In genomic region chr1:94428441-94428840, GRCh38 we compare ENCODE assay signal across 20 cellular contexts.
"Had no signal": no experiment of that assay in that cellular context is flagged by ENCODE, and none has a peak within 500 bp of the region (broad histone marks: within the 10 kb centered on the region; RNA-seq: fewer than 3 reads in every experiment).

No MANE protein-coding gene starts in this region.

- FAIRE-seq: endometrium, frontal cortex, keratinocyte had no signal

- H3K36me3 ChIP-seq: heart right ventricle, left ventricle myocardium inferior, sigmoid colon, upper lobe of left lung, uterus had no signal

- ATAC-seq: esophagus mucosa, heart right ventricle, psoas muscle had no signal

- H3K27ac Mint-ChIP-seq: nephron progenitor cell had no signal

- H3K4me1 ChIP-seq: parathyroid adenoma, uterus had no signal

- H3K4me3 ChIP-seq: heart right ventricle, left ventricle myocardium inferior, lung, psoas muscle, sigmoid colon, skin epidermis, upper lobe of left lung, uterus had no signal

- H2AFZ ChIP-seq: parathyroid adenoma had no signal

- H3K27me3 ChIP-seq: heart right ventricle, sigmoid colon, upper lobe of left lung, uterus had no signal

- DNase-seq: effector memory CD4-positive, alpha-beta T cell; heart right ventricle; left ventricle myocardium inferior; mesenchymal stem cell; midbrain; naive B cell; nephron progenitor cell; psoas muscle; sigmoid colon; stimulated activated CD4-positive, alpha-beta T cell treated with anti-CD3 and anti-CD28 coated beads, Interleukin-12 subunit alpha, Interleukin-12 subunit beta, amount 100 ng/mL, for 4 hours; stimulated activated naive CD4-positive, alpha-beta T cell; upper lobe of left lung; uterus had no signal

- H3K27me3 Mint-ChIP-seq: naive B cell had no signal

- H3K27ac ChIP-seq: heart right ventricle, left ventricle myocardium inferior, parathyroid adenoma, psoas muscle, sigmoid colon, skin epidermis, upper lobe of left lung, uterus had no signal

- H3K9me3 ChIP-seq: heart right ventricle, left ventricle myocardium inferior, psoas muscle, sigmoid colon, upper lobe of left lung, uterus had no signal
